Comparison of ENCODE assay signal across 1 cellular context in genomic region chr22:20205964-20206708, GRCh38.
A peak's percentile ranks its signal among the peaks of the same experiment; 100 is the strongest.
TF ChIP-seq lines count a peak whose summit lies in the region.

No MANE protein-coding gene starts in this region.

TF ChIP-seq in K562, 482 proteins besides CTCF, POLR2A, EP300 and RAD21 (continued from another document and continues in another):
- TF ChIP-seq ZNF407 (IDR thresholded peaks at IDR 0.05; ENCODE audit: low read depth), result no peak; the same call in 1 of the 2 replicates
- no peak for TF ChIP-seq IRF1 (CRISPR knock-in tag; IDR thresholded peaks at IDR 0.05; ENCODE audit: borderline replicate concordance)
- no peak for TF ChIP-seq STAG1 (CRISPR knock-in tag; IDR thresholded peaks at IDR 0.05; ENCODE audit: borderline replicate concordance)
- no peak for TF ChIP-seq SMARCC2 (IDR thresholded peaks at IDR 0.05; ENCODE audit: low read depth)
- no peak for TF ChIP-seq IRF9 (tag; IDR thresholded peaks at IDR 0.05)
- TF ChIP-seq FOXJ2 (tag; IDR thresholded peaks at IDR 0.05), result no peak
- no peak for TF ChIP-seq HDAC3 (IDR thresholded peaks at IDR 0.05; ENCODE audit: borderline replicate concordance, partially characterized antibody)
- peak; percentile 20; the same call in 1 of the 2 replicates for TF ChIP-seq ZNF165 (CRISPR knock-in tag; IDR thresholded peaks at IDR 0.05; ENCODE audit: borderline replicate concordance)
- no peak for TF ChIP-seq CHD1 (IDR thresholded peaks at IDR 0.05; ENCODE audit: low read length)
- peak; percentile 5 to 84; a peak in 2 of 4 replicates for TF ChIP-seq TRIM24 (IDR thresholded peaks at IDR 0.05)
- TF ChIP-seq MBD1 (CRISPR knock-in tag; IDR thresholded peaks at IDR 0.05), result no peak
- peak; percentile 88; the same call in 1 of the 2 replicates for TF ChIP-seq ZBTB9 (CRISPR knock-in tag; IDR thresholded peaks at IDR 0.05)
- TF ChIP-seq NFXL1 (CRISPR knock-in tag; IDR thresholded peaks at IDR 0.05), result no peak
- TF ChIP-seq E2F4 (CRISPR knock-in tag; IDR thresholded peaks at IDR 0.05; ENCODE audit: low read depth), result no peak
- TF ChIP-seq ASH1L (IDR thresholded peaks at IDR 0.05; ENCODE audit: borderline replicate concordance, low read depth, partially characterized antibody), result no peak
- TF ChIP-seq ARID4B (CRISPR knock-in tag; IDR thresholded peaks at IDR 0.05), result no peak
- no peak for TF ChIP-seq KAT7 (CRISPR knock-in tag; IDR thresholded peaks at IDR 0.05; ENCODE audit: borderline replicate concordance)
- TF ChIP-seq THAP12 (CRISPR knock-in tag; IDR thresholded peaks at IDR 0.05), result peak; percentile 78
- no peak for TF ChIP-seq XRCC4 (IDR thresholded peaks at IDR 0.05; ENCODE audit: extremely low read depth, insufficient read depth, insufficient read length)
- TF ChIP-seq ELF1 (tag; IDR thresholded peaks at IDR 0.05), result peak; percentile 89
- TF ChIP-seq ZNF232 (CRISPR knock-in tag; IDR thresholded peaks at IDR 0.05), result no peak
- TF ChIP-seq TOE1 (IDR thresholded peaks at IDR 0.05; ENCODE audit: borderline replicate concordance), result no peak
- no peak for TF ChIP-seq TOE1 (CRISPR knock-in tag; IDR thresholded peaks at IDR 0.05; ENCODE audit: borderline replicate concordance, low read depth)
- no peak for TF ChIP-seq ZNF277 (CRISPR knock-in tag; IDR thresholded peaks at IDR 0.05; ENCODE audit: borderline replicate concordance)
- peak; percentile 36; the same call in 1 of the 2 replicates for TF ChIP-seq NBN (IDR thresholded peaks at IDR 0.05; ENCODE audit: low read depth)
- no peak for TF ChIP-seq CCNT2 (IDR thresholded peaks at IDR 0.05; ENCODE audit: borderline replicate concordance, extremely low read depth, insufficient read length, low read depth, low read length)
- TF ChIP-seq MTF1 (CRISPR knock-in tag; IDR thresholded peaks at IDR 0.05; ENCODE audit: borderline replicate concordance), result peak; percentile 54; the same call in 1 of the 2 replicates
- TF ChIP-seq ZNF184 (CRISPR knock-in tag; IDR thresholded peaks at IDR 0.05), result no peak
- peak; percentile 78 to 82; a peak in 3 of 4 replicates for TF ChIP-seq SIN3A (IDR thresholded peaks at IDR 0.05; ENCODE audit: borderline replicate concordance in 2 of 2, control insufficient read depth in 1 of 2, low read depth in 2 of 2, low read length in 2 of 2)
- 0 out of 2 replicates have a peak, but pooled peaks have one; percentile 41 for TF ChIP-seq ZNF253 (CRISPR knock-in tag; conservative IDR thresholded peaks at IDR 0.05)
- TF ChIP-seq ZNF75A (CRISPR knock-in tag; IDR thresholded peaks at IDR 0.05), result no peak
